1 cellular context compared by ENCODE assay signal in the genomic region with DNA sequence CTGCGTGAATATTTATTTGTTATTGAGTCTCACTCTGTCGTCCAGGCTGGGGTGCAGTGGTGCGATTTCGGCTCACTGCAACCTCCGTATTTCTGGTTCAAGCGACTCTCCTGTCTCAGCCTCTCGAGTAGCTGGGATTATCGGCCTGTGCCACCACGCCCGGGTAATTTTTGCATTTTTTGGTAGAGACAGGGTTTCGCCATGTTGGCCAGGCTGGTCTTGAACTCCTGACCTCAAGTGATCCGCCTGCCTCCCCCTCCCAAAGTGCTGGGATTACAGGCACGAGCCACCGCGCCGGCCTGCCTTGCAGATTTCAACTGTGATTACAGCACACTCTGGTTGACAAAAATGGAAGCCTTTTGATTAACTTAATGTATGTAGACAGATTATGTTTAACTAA.
TF ChIP-seq lines count a peak whose summit lies in the region.

No MANE protein-coding gene starts in this region.

TF ChIP-seq in GM23338, 12 proteins besides CTCF, POLR2A, EP300 and RAD21 (continued from another document):
- TF ChIP-seq, protein P1, sequence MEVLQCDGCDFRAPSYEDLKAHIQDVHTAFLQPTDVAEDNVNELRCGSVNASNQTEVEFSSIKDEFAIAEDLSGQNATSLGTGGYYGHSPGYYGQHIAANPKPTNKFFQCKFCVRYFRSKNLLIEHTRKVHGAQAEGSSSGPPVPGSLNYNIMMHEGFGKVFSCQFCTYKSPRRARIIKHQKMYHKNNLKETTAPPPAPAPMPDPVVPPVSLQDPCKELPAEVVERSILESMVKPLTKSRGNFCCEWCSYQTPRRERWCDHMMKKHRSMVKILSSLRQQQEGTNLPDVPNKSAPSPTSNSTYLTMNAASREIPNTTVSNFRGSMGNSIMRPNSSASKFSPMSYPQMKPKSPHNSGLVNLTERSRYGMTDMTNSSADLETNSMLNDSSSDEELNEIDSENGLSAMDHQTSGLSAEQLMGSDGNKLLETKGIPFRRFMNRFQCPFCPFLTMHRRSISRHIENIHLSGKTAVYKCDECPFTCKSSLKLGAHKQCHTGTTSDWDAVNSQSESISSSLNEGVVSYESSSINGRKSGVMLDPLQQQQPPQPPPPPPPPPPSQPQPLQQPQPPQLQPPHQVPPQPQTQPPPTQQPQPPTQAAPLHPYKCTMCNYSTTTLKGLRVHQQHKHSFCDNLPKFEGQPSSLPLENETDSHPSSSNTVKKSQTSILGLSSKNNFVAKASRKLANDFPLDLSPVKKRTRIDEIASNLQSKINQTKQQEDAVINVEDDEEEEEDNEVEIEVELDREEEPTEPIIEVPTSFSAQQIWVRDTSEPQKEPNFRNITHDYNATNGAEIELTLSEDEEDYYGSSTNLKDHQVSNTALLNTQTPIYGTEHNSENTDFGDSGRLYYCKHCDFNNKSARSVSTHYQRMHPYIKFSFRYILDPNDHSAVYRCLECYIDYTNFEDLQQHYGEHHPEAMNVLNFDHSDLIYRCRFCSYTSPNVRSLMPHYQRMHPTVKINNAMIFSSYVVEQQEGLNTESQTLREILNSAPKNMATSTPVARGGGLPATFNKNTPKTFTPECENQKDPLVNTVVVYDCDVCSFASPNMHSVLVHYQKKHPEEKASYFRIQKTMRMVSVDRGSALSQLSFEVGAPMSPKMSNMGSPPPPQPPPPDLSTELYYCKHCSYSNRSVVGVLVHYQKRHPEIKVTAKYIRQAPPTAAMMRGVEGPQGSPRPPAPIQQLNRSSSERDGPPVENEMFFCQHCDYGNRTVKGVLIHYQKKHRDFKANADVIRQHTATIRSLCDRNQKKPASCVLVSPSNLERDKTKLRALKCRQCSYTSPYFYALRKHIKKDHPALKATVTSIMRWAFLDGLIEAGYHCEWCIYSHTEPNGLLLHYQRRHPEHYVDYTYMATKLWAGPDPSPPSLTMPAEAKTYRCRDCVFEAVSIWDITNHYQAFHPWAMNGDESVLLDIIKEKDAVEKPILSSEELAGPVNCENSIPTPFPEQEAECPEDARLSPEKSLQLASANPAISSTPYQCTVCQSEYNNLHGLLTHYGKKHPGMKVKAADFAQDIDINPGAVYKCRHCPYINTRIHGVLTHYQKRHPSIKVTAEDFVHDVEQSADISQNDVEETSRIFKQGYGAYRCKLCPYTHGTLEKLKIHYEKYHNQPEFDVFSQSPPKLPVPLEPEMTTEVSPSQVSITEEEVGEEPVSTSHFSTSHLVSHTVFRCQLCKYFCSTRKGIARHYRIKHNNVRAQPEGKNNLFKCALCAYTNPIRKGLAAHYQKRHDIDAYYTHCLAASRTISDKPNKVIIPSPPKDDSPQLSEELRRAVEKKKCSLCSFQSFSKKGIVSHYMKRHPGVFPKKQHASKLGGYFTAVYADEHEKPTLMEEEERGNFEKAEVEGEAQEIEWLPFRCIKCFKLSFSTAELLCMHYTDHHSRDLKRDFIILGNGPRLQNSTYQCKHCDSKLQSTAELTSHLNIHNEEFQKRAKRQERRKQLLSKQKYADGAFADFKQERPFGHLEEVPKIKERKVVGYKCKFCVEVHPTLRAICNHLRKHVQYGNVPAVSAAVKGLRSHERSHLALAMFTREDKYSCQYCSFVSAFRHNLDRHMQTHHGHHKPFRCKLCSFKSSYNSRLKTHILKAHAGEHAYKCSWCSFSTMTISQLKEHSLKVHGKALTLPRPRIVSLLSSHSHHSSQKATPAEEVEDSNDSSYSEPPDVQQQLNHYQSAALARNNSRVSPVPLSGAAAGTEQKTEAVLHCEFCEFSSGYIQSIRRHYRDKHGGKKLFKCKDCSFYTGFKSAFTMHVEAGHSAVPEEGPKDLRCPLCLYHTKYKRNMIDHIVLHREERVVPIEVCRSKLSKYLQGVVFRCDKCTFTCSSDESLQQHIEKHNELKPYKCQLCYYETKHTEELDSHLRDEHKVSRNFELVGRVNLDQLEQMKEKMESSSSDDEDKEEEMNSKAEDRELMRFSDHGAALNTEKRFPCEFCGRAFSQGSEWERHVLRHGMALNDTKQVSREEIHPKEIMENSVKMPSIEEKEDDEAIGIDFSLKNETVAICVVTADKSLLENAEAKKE (CRISPR knock-in tag; IDR thresholded peaks at IDR 0.05) = no peak
